In genomic region chr20:58237318-58238182, GRCh38 we compare ENCODE assay signal across 8 cellular contexts. TPM values are rescaled to one million over a fixed set of nuclear protein-coding genes. Genes with fewer than 3 reads are reported as not detected.
DNase-seq lines count a peak whose midpoint lies in the region; ATAC-seq and TF ChIP-seq lines count a peak whose summit lies in the region.

No MANE protein-coding gene starts in this region.

- no peak overlapping the region for H3K27ac ChIP-seq in suprapubic skin
- H3K27ac ChIP-seq in tibial artery: peak overlapping the region in 1 of 2 donors; percentile 20

- H3K27me3 Mint-ChIP-seq in activated CD4-positive, alpha-beta T cell treated with anti-CD3 and anti-CD28 coated beads, Interleukin-2, amount 10 ng/mL, durations not matched to agents 7 days and 5 days: no peaks in the 10 kb centered on the region

- H3K9me3 ChIP-seq in suprapubic skin: no peaks in the 10 kb centered on the region
- no peaks in the 10 kb centered on the region for H3K9me3 ChIP-seq in tibial artery

- no peak for TF ChIP-seq EP300 in suprapubic skin (IDR thresholded peaks at IDR 0.05)

- peaks cover 9% of the 10 kb centered on the region for H3K36me3 Mint-ChIP-seq in activated CD4-positive, alpha-beta T cell treated with anti-CD3 and anti-CD28 coated beads, Interleukin-2, amount 10 ng/mL, durations not matched to agents 7 days and 5 days (ENCODE audit: low read depth)

- intact Hi-C loops in tibial artery (cut with DNase I; ENCODE audit: low total_unique reads): loop anchor here (2.0 kb wide), 1 partner anchor 413 kb away; the partner anchor contains the start of gene STX16

- no peak for DNase-seq in activated CD4-positive, alpha-beta T cell treated with anti-CD3 and anti-CD28 coated beads, Interleukin-2, amount 10 ng/mL, durations not matched to agents 7 days and 5 days
- no peak for DNase-seq in activated CD4-positive, alpha-beta T cell treated with anti-CD3 and anti-CD28 coated beads, Interleukin-2, amount 50 U/mL, for 4 hours
- DNase-seq in fibroblast of the aortic adventitia (ENCODE audit: low read depth) (peak; percentile 83), suprapubic skin (ENCODE audit: low spot score in 2 of 2) (no peak), iPS-NIHi11 (ENCODE audit: low spot score) (no peak), tibial artery (no peak)

- peak overlapping the region; percentile 83 for H3K27ac Mint-ChIP-seq in activated CD4-positive, alpha-beta T cell treated with anti-CD3 and anti-CD28 coated beads, Interleukin-2, amount 10 ng/mL, durations not matched to agents 7 days and 5 days

- H3K9me3 Mint-ChIP-seq in activated CD4-positive, alpha-beta T cell treated with anti-CD3 and anti-CD28 coated beads, Interleukin-2, amount 10 ng/mL, durations not matched to agents 7 days and 5 days: no peaks in the 10 kb centered on the region

- peak overlapping the region; percentile 55 for H3K4me3 ChIP-seq in WI38 (ENCODE audit: low read depth, low read length)
- H3K4me3 ChIP-seq in fibroblast of the aortic adventitia (ENCODE audit: low read depth, low read length): peak overlapping the region; percentile 6
- peak overlapping the region; percentile 51 for H3K4me3 ChIP-seq in suprapubic skin
- peak overlapping the region in 1 of 2 donors; percentile 43 for H3K4me3 ChIP-seq in tibial artery

- ATAC-seq in HG03571 (IDR thresholded peaks at IDR 0.05; ENCODE audit: unreplicated experiment): no peak

- TF ChIP-seq CTCF in WI38 (IDR thresholded peaks at IDR 0.05; ENCODE audit: low read depth, low read length) (no peak), fibroblast of the aortic adventitia (IDR thresholded peaks at IDR 0.05; ENCODE audit: insufficient read depth, low read length) (no peak), suprapubic skin (IDR thresholded peaks at IDR 0.05) (no peak), tibial artery (IDR thresholded peaks at IDR 0.05) (no peak)

- H3K4me3 Mint-ChIP-seq in activated CD4-positive, alpha-beta T cell treated with anti-CD3 and anti-CD28 coated beads, Interleukin-2, amount 10 ng/mL, durations not matched to agents 7 days and 5 days: peak overlapping the region; percentile 87

- H3K36me3 ChIP-seq in suprapubic skin (peaks cover 15% of the 10 kb centered on the region), tibial artery (peaks cover 21 to 49% (median 46%) of the 10 kb centered on the region in 3 donors)

- TF ChIP-seq POLR2A in suprapubic skin (IDR thresholded peaks at IDR 0.05): no peak

- CTCF ChIA-PET in activated CD4-positive, alpha-beta T cell treated with anti-CD3 and anti-CD28 coated beads, Interleukin-2, amount 10 ng/mL, durations not matched to agents 7 days and 5 days (lab: Charles Lee): interaction anchor here (0.5 to 1.8 kb wide), 7 partner anchors 9 to 781 kb away, joined by 3 to 11 read pairs (median 3); no protein-coding TSS in a partner anchor

- 55% methylated on average over 7 of the region's 7 CpGs for WGBS in suprapubic skin

- peaks cover 9% of the 10 kb centered on the region for H3K4me1 ChIP-seq in suprapubic skin
- peaks cover 0 to 7% (median 2%) of the 10 kb centered on the region in 4 donors for H3K4me1 ChIP-seq in tibial artery

- POLR2A ChIA-PET in activated CD4-positive, alpha-beta T cell treated with anti-CD3 and anti-CD28 coated beads, Interleukin-2, amount 10 ng/mL, durations not matched to agents 7 days and 5 days (lab: Charles Lee): no interaction called here

- peaks cover 30% of the 10 kb centered on the region for H3K4me1 Mint-ChIP-seq in activated CD4-positive, alpha-beta T cell treated with anti-CD3 and anti-CD28 coated beads, Interleukin-2, amount 10 ng/mL, durations not matched to agents 7 days and 5 days

- H3K27me3 ChIP-seq in suprapubic skin: no peaks in the 10 kb centered on the region
- no peaks in the 10 kb centered on the region for H3K27me3 ChIP-seq in tibial artery

RNA-seq across cellular contexts. Expression of gene ANKRD60, which starts 9.1 kb away (rescaled TPM):
- total RNA-seq in activated CD4-positive, alpha-beta T cell treated with anti-CD3 and anti-CD28 coated beads, Interleukin-2, amount 10 ng/mL, durations not matched to agents 7 days and 5 days: not detected
- total RNA-seq in fibroblast of the aortic adventitia (ENCODE audit: low replicate concordance): not detected in 2 replicates
- total RNA-seq in suprapubic skin: not detected
